25 cellular contexts compared by ENCODE assay signal in the genomic region with DNA sequence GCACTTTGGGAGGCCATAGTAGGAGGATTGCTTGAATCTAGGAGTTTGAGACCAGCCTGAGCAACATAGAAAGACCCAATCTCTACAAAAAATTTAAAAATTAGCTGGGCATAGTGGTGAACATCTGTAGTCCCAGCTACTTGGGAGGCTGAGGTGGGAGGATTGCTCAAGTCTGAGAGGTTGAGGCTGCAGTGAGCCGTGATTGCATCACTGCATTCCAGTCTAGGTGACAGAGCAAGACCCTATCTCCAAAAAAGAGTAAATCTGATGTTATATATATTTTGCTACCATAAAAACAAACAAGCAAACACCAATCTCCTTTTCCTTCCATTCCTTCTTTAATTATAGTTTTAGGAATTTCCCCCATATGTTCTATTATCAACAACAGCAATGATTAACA.
A peak's percentile ranks its signal among the peaks of the same experiment; 100 is the strongest.
DNase-seq lines count a peak whose midpoint lies in the region; ATAC-seq, FAIRE-seq and TF ChIP-seq lines count a peak whose summit lies in the region.
"Had no signal": no experiment of that assay in that cellular context is flagged by ENCODE, and none has a peak within 500 bp of the region (broad histone marks: within the 10 kb centered on the region; RNA-seq: fewer than 3 reads in every experiment).

No MANE protein-coding gene starts in this region.

- H3K27me3 Mint-ChIP-seq in activated naive CD4-positive, alpha-beta T cell treated with anti-CD3 and anti-CD28 coated beads, Interleukin-2, amount 10 ng/mL, durations not matched to agents 7 days and 5 days: peaks cover 10% of the 10 kb centered on the region
- H3K27me3 Mint-ChIP-seq: activated naive CD8-positive, alpha-beta T cell treated with anti-CD3 and anti-CD28 coated beads, Interleukin-2, amount 50 U/mL, for 24 hours had no signal

- WGBS in HepG2 (ENCODE audit: low lambda C conversion rate): 25% methylated on average over 1 of the region's 1 CpG
- WGBS in right lobe of liver (ENCODE audit: insufficient coverage, low coverage, low lambda C conversion rate, missing lambda C conversion rate): 100% methylated on average over 1 of the region's 1 CpG
- 86% methylated on average over 1 of the region's 1 CpG for WGBS in smooth muscle cell (ENCODE audit: low lambda C conversion rate)

- no peak overlapping the region for H3K4me3 Mint-ChIP-seq in activated naive CD4-positive, alpha-beta T cell treated with anti-CD3 and anti-CD28 coated beads, Interleukin-2, amount 10 ng/mL, durations not matched to agents 7 days and 5 days
- H3K4me3 Mint-ChIP-seq: activated CD4-positive, alpha-beta memory T cell treated with anti-CD3 and anti-CD28 coated beads, Interleukin-2, amount 10 ng/mL, durations not matched to agents 7 days and 5 days; activated naive CD8-positive, alpha-beta T cell treated with anti-CD3 and anti-CD28 coated beads, Interleukin-2, amount 50 U/mL, for 24 hours had no signal

- POLR2A ChIA-PET in HepG2 (lab: Yijun Ruan, JAX): interaction anchor here (1.1 to 4.0 kb wide), 8 partner anchors 9 to 140 kb away, joined by 3 to 63 read pairs (median 7); partner anchors contain the start of gene PIAS1

- intact Hi-C loops in HepG2 (cut with micrococcal nuclease; ENCODE audit: unreplicated experiment) (loop anchor here (2.0 kb wide), 1 partner anchor 33 kb away; no protein-coding TSS in a partner anchor), right lobe of liver (cut with DNase I) (no loop called here)

- CTCF ChIA-PET in HepG2 (lab: Yijun Ruan, JAX; ENCODE audit: low intra/inter-chr PET ratio, low total read pairs): no interaction called here
- CTCF ChIA-PET in activated naive CD4-positive, alpha-beta T cell treated with anti-CD3 and anti-CD28 coated beads, Interleukin-2, amount 10 ng/mL, durations not matched to agents 7 days and 5 days (lab: Charles Lee): no interaction called here

- ATAC-seq in HepG2: no peak
- no peak for ATAC-seq in right lobe of liver
- ATAC-seq in HG02763 (IDR thresholded peaks at IDR 0.05; ENCODE audit: unreplicated experiment): no peak
- ATAC-seq: activated naive CD8-positive, alpha-beta T cell treated with anti-CD3 and anti-CD28 coated beads, Interleukin-2, amount 50 U/mL, for 24 hours had no signal

- BruUV-seq in HepG2 (replicated peaks; lab: Mats Ljungman, UMichigan): no TSS peak

- no peaks in the 10 kb centered on the region for H3K4me1 Mint-ChIP-seq in activated naive CD4-positive, alpha-beta T cell treated with anti-CD3 and anti-CD28 coated beads, Interleukin-2, amount 10 ng/mL, durations not matched to agents 7 days and 5 days
- H3K4me1 Mint-ChIP-seq: activated CD4-positive, alpha-beta memory T cell treated with anti-CD3 and anti-CD28 coated beads, Interleukin-2, amount 10 ng/mL, durations not matched to agents 7 days and 5 days; activated naive CD8-positive, alpha-beta T cell treated with anti-CD3 and anti-CD28 coated beads, Interleukin-2, amount 50 U/mL, for 24 hours had no signal

- TF ChIP-seq CTCF in HepG2 (CRISPR knock-in tag; IDR thresholded peaks at IDR 0.05) (no peak), right lobe of liver (IDR thresholded peaks at IDR 0.05) (no peak), smooth muscle cell (IDR thresholded peaks at IDR 0.05; ENCODE audit: borderline replicate concordance, insufficient read depth, poor library complexity, severe bottlenecking) (no peak)

- in situ Hi-C loops in HepG2 (cut with HindIII; ENCODE audit: extremely low pct_ligation_motif_present, low pct_unique_long_range_greater_than_20kb): no loop called here

- H3K9me3 ChIP-seq in HepG2 (ENCODE audit: low read length): peaks cover 11% of the 10 kb centered on the region
- H3K9me3 ChIP-seq in right lobe of liver: peaks cover 0 to 2% (median 0%) of the 10 kb centered on the region in 4 donors
- peaks cover 0 to 9% of the 10 kb centered on the region in 2 donors for H3K9me3 ChIP-seq in muscle layer of duodenum (ENCODE audit: control insufficient read depth in 1 of 2, low read length in 2 of 2)
- no peaks in the 10 kb centered on the region for H3K9me3 ChIP-seq in smooth muscle cell (replicated peaks; ENCODE audit: low read depth)

- no peak for FAIRE-seq in HepG2 (lab: Jason Lieb, UNC)
- FAIRE-seq: A204.1 had no signal

- H3K79me2 ChIP-seq in HepG2 (ENCODE audit: insufficient read depth, low read length) (no peaks in the 10 kb centered on the region), smooth muscle cell (ENCODE audit: low read depth) (no peaks in the 10 kb centered on the region)

- no peak overlapping the region for H3K27ac Mint-ChIP-seq in activated naive CD4-positive, alpha-beta T cell treated with anti-CD3 and anti-CD28 coated beads, Interleukin-2, amount 10 ng/mL, durations not matched to agents 7 days and 5 days
- H3K27ac Mint-ChIP-seq: activated CD4-positive, alpha-beta memory T cell treated with anti-CD3 and anti-CD28 coated beads, Interleukin-2, amount 10 ng/mL, durations not matched to agents 7 days and 5 days; activated naive CD8-positive, alpha-beta T cell treated with anti-CD3 and anti-CD28 coated beads, Interleukin-2, amount 50 U/mL, for 24 hours had no signal

- H3K36me3 Mint-ChIP-seq in activated naive CD4-positive, alpha-beta T cell treated with anti-CD3 and anti-CD28 coated beads, Interleukin-2, amount 10 ng/mL, durations not matched to agents 7 days and 5 days: no peaks in the 10 kb centered on the region

- DNase-seq in HepG2 (ENCODE audit: low spot score) (no peak), right lobe of liver (no peak), smooth muscle cell (lab: John Stamatoyannopoulos, UW; ENCODE audit: unreplicated experiment) (no peak), NCI-H446 treated with DMSO at 0.1 percent for 48 hours (lab: John Stamatoyannopoulos, UW) (no peak), kidney tubule cell (ENCODE audit: low spot score) (no peak)
- no peak for DNase-seq in activated naive CD4-positive, alpha-beta T cell treated with anti-CD3 and anti-CD28 coated beads, Interleukin-2, amount 10 ng/mL, durations not matched to agents 7 days and 5 days
- DNase-seq: activated CD4-positive, alpha-beta memory T cell treated with anti-CD3 and anti-CD28 coated beads, Interleukin-2, amount 10 ng/mL, durations not matched to agents 7 days and 5 days; activated effector memory CD4-positive, alpha-beta T cell treated with anti-CD3 and anti-CD28 coated beads, Interleukin-2, amount 50 U/mL, for 16 hours; activated naive CD8-positive, alpha-beta T cell treated with anti-CD3 and anti-CD28 coated beads, Interleukin-2, amount 50 U/mL, for 24 hours; activated T-cell treated with anti-CD3 and anti-CD28 coated beads for 4 hours; BE2C; Calu3; GOT3; heart right ventricle; left ventricle myocardium superior; mucosa of descending colon; NCI-H1092; NCI-H187 treated with DMSO at 0.1 percent for 48 hours; NCI-H2227 treated with DMSO at 0.1 percent for 48 hours; NCI-H748 treated with DMSO at 0.1 percent for 48 hours; stimulated activated CD8-positive, alpha-beta memory T cell treated with anti-CD3 and anti-CD28 coated beads, Interleukin-4, amount 100 ng/mL, for 48 hours; T-helper 9 cell had no signal

- H3K9ac ChIP-seq in HepG2 (ENCODE audit: insufficient read depth, low read depth, low read length) (no peak overlapping the region), smooth muscle cell (ENCODE audit: low read depth) (no peak overlapping the region)

- H2AFZ ChIP-seq in HepG2 (ENCODE audit: low read length): no peak overlapping the region
- H2AFZ ChIP-seq in smooth muscle cell (ENCODE audit: low read depth): peak overlapping the region; percentile 12

- H3K36me3 ChIP-seq in HepG2 (replicated peaks in 1 of 2; ENCODE audit: control insufficient read depth in 1 of 2, insufficient read depth in 2 of 2, low read length in 2 of 2) (no peaks in the 10 kb centered on the region), right lobe of liver (no peaks in the 10 kb centered on the region), muscle layer of duodenum (ENCODE audit: control insufficient read depth in 1 of 2, insufficient read depth in 2 of 2, low read length in 2 of 2) (no peaks in the 10 kb centered on the region), smooth muscle cell (ENCODE audit: low read depth) (no peaks in the 10 kb centered on the region)
- H3K36me3 ChIP-seq: BE2C, heart right ventricle had no signal

- no peak for TF ChIP-seq RAD21 in HepG2 (CRISPR knock-in tag; IDR thresholded peaks at IDR 0.05)

- TF ChIP-seq EP300 in HepG2 (IDR thresholded peaks at IDR 0.05; ENCODE audit: low read depth in 2 of 2, low read length in 2 of 2) (no peak), HepG2 (CRISPR knock-in tag; IDR thresholded peaks at IDR 0.05; ENCODE audit: borderline replicate concordance) (no peak)

- TF ChIP-seq POLR2A in HepG2 (IDR thresholded peaks at IDR 0.05; ENCODE audit: insufficient read depth in 1 of 2, low read depth in 2 of 2, low read length in 2 of 2) (no peak), right lobe of liver (IDR thresholded peaks at IDR 0.05) (no peak)

- peaks cover 74% of the 10 kb centered on the region for H3K4me1 ChIP-seq in HepG2 (ENCODE audit: insufficient read depth, low read length)
- peaks cover 0 to 45% (median 25%) of the 10 kb centered on the region in 4 donors for H3K4me1 ChIP-seq in right lobe of liver
- H3K4me1 ChIP-seq in muscle layer of duodenum (ENCODE audit: control insufficient read depth in 1 of 2, insufficient read depth in 2 of 2, low read length in 2 of 2): peaks cover 5 to 49% of the 10 kb centered on the region in 2 donors
- peaks cover 36% of the 10 kb centered on the region for H3K4me1 ChIP-seq in smooth muscle cell (ENCODE audit: low read depth)

- H3K27me3 ChIP-seq in HepG2 (ENCODE audit: control insufficient read depth in 1 of 2, insufficient read depth in 2 of 2, low read length in 2 of 2): no peaks in the 10 kb centered on the region
- no peaks in the 10 kb centered on the region for H3K27me3 ChIP-seq in right lobe of liver
- no peaks in the 10 kb centered on the region for H3K27me3 ChIP-seq in muscle layer of duodenum (ENCODE audit: low read depth, low read length)
- H3K27me3 ChIP-seq in smooth muscle cell (ENCODE audit: low read depth): no peaks in the 10 kb centered on the region
- H3K27me3 ChIP-seq: BE2C, heart right ventricle had no signal

- H3K4me2 ChIP-seq in HepG2 (ENCODE audit: low read depth, low read length) (peak overlapping the region; percentile 76), smooth muscle cell (peak overlapping the region; percentile 78)

- H3K9me3 Mint-ChIP-seq in activated naive CD4-positive, alpha-beta T cell treated with anti-CD3 and anti-CD28 coated beads, Interleukin-2, amount 10 ng/mL, durations not matched to agents 7 days and 5 days: peaks cover 12% of the 10 kb centered on the region

- H3F3A ChIP-seq in smooth muscle cell (ENCODE audit: low read depth): peaks cover 22% of the 10 kb centered on the region

- H3K27ac ChIP-seq in HepG2 (ENCODE audit: extremely low read length, insufficient read depth, low read length): peak overlapping the region; percentile 89
- H3K27ac ChIP-seq in right lobe of liver: no peak overlapping the region
- peak overlapping the region; percentile 43 for H3K27ac ChIP-seq in muscle layer of duodenum (ENCODE audit: low read length)
- peak overlapping the region; percentile 58 for H3K27ac ChIP-seq in smooth muscle cell (ENCODE audit: low read depth)

- H4K20me1 ChIP-seq in HepG2 (ENCODE audit: insufficient read depth, low read length) (no peaks in the 10 kb centered on the region), smooth muscle cell (ENCODE audit: low read depth) (no peaks in the 10 kb centered on the region)

- H3K4me3 ChIP-seq in HepG2 (replicated peaks in 1 of 3; ENCODE audit: insufficient read depth in 1 of 3, low read depth in 2 of 3, low read length in 3 of 3): peak overlapping the region in 2 of 3 experiments; percentile 35 to 51; a peak in 3 of 6 replicates
- H3K4me3 ChIP-seq in right lobe of liver: no peak overlapping the region
- no peak overlapping the region for H3K4me3 ChIP-seq in muscle layer of duodenum (ENCODE audit: low read depth in 1 of 2, low read length in 2 of 2)
- no peak overlapping the region for H3K4me3 ChIP-seq in smooth muscle cell
- H3K4me3 ChIP-seq: heart right ventricle, mucosa of descending colon had no signal

Comparison
In these comparisons a context has a peak if more than half of its experiments do, and no peak if none do; other contexts are left out.
1. H3K27ac ChIP-seq: peak in HepG2 (single experiment), muscle layer of duodenum (single experiment) and smooth muscle cell (single experiment); none in right lobe of liver (0 of 3).
2. H3K4me3 ChIP-seq: peak in HepG2 (2 of 3); none in right lobe of liver (0 of 3), muscle layer of duodenum (0 of 2) and smooth muscle cell (single experiment).